9 cellular contexts compared by ENCODE assay signal in genomic region chr6:42251911-42252637, GRCh38. TPM values are rescaled to one million over a fixed set of nuclear protein-coding genes. Genes with fewer than 3 reads are reported as not detected.
DNase-seq lines count a peak whose midpoint lies in the region; ATAC-seq and TF ChIP-seq lines count a peak whose summit lies in the region.
"Had no signal": no experiment of that assay in that cellular context is flagged by ENCODE, and none has a peak within 500 bp of the region (broad histone marks: within the 10 kb centered on the region; RNA-seq: fewer than 3 reads in every experiment).

No MANE protein-coding gene starts in this region.

- ATAC-seq in body of pancreas (peak; percentile 56), right lobe of liver (peak; percentile 82 to 92 (median 86)), GM18907 (IDR thresholded peaks at IDR 0.05; ENCODE audit: unreplicated experiment) (no peak)

- H3K4me3 ChIP-seq in body of pancreas (no peak overlapping the region), right lobe of liver (no peak overlapping the region)

- H3K27ac ChIP-seq in body of pancreas (peak overlapping the region in 1 of 4 donors; percentile 27), right lobe of liver (peak overlapping the region in 2 of 3 donors; percentile 17 to 48)
- H3K27ac ChIP-seq: HL-60 had no signal

- DNase-seq in AG08395 (ENCODE audit: low spot score) = peak; percentile 61
- DNase-seq in KBM-7 = peak; percentile 35
- peak; percentile 68 to 78 (median 70) for DNase-seq in body of pancreas
- DNase-seq in right lobe of liver = peak; percentile 72 to 87 (median 86)
- DNase-seq in stimulated activated CD4-positive, alpha-beta T cell treated with anti-CD3 and anti-CD28 coated beads, Interleukin-4, amount 100 ng/mL, for 1 hour = no peak
- no peak for DNase-seq in NCI-H524 (lab: John Stamatoyannopoulos, UW)
- no peak for DNase-seq in activated gamma-delta T cell (lab: John Stamatoyannopoulos, UW)

- H3K36me3 ChIP-seq in body of pancreas (replicated peaks in 1 of 2; ENCODE audit: insufficient read depth in 1 of 2, low read depth in 2 of 2) = no peaks in the 10 kb centered on the region
- no peaks in the 10 kb centered on the region for H3K36me3 ChIP-seq in right lobe of liver

- WGBS in body of pancreas, 2 donors = 21 to 23% methylated on average over 8 to 9 of the region's 9 CpGs
- WGBS in right lobe of liver (ENCODE audit: insufficient coverage, low coverage, low lambda C conversion rate, missing lambda C conversion rate) = 8% methylated on average over 4 of the region's 9 CpGs

- in situ Hi-C loops in KBM-7 (cut with MboI; ENCODE audit: low pct_unique_long_range_greater_than_20kb, low sequenced_read_pairs) = no loop called here

- H3K4me1 ChIP-seq in body of pancreas (peaks cover 13% of the 10 kb centered on the region), right lobe of liver (peaks cover 0 to 21% (median 4%) of the 10 kb centered on the region in 4 donors)

- no peak for TF ChIP-seq CTCF in body of pancreas (IDR thresholded peaks at IDR 0.05)
- no peak for TF ChIP-seq CTCF in right lobe of liver (IDR thresholded peaks at IDR 0.05)

- H3K27me3 ChIP-seq in body of pancreas = no peaks in the 10 kb centered on the region
- H3K27me3 ChIP-seq in right lobe of liver = no peaks in the 10 kb centered on the region

- intact Hi-C loops in body of pancreas (cut with DNase I) = no loop called here
- intact Hi-C loops in right lobe of liver (cut with DNase I) = no loop called here

- no peak for TF ChIP-seq POLR2A in body of pancreas (IDR thresholded peaks at IDR 0.05)
- TF ChIP-seq POLR2A in right lobe of liver (IDR thresholded peaks at IDR 0.05) = no peak

- H3K9me3 ChIP-seq in body of pancreas (no peaks in the 10 kb centered on the region), right lobe of liver (no peaks in the 10 kb centered on the region)

RNA-seq across cellular contexts. Expression of gene MRPS10, which starts 34.4 kb away (rescaled TPM):
- total RNA-seq in body of pancreas = 10 to 100 TPM in 1 of 2 donors, 1 to 10 TPM in 1; 8.9 to 14.0 TPM
- 10 to 100 TPM; 17.7 to 35.3 (median 20.1) TPM for total RNA-seq in right lobe of liver

RNA-seq across cellular contexts. Expression of gene GUCA1B, which starts 57.3 kb away (rescaled TPM):
- total RNA-seq in body of pancreas (not detected), right lobe of liver (under 1 TPM in 5 of 6 experiments, not detected in 1; 0.25 to 0.93 (median 0.68) TPM)

Comparison
In these comparisons a context has a peak if more than half of its experiments do, and no peak if none do; other contexts are left out.
1. DNase-seq: peak in AG08395 (single experiment), KBM-7 (single experiment), body of pancreas (4 of 4) and right lobe of liver (3 of 3); none in stimulated activated CD4-positive, alpha-beta T cell treated with anti-CD3 and anti-CD28 coated beads, Interleukin-4, amount 100 ng/mL, for 1 hour (single experiment), NCI-H524 (0 of 2) and activated gamma-delta T cell (single experiment).